In genomic region chr3:169998668-169999131, GRCh38 we compare ENCODE assay signal across 8 cellular contexts. TPM values are rescaled to one million over a fixed set of nuclear protein-coding genes. Genes with fewer than 3 reads are reported as not detected.
DNase-seq lines count a peak whose midpoint lies in the region; ATAC-seq and TF ChIP-seq lines count a peak whose summit lies in the region.
"Had no signal": no experiment of that assay in that cellular context is flagged by ENCODE, and none has a peak within 500 bp of the region (broad histone marks: within the 10 kb centered on the region; RNA-seq: fewer than 3 reads in every experiment).

No MANE protein-coding gene starts in this region.

- no peaks in the 10 kb centered on the region; the same call in 1 of the 2 replicates for H3K27me3 Mint-ChIP-seq in WTC11 (ENCODE audit: low read depth)

- no peak overlapping the region for H3K27ac Mint-ChIP-seq in WTC11

- no peaks in the 10 kb centered on the region for H3K79me2 ChIP-seq in osteoblast (ENCODE audit: insufficient read depth, low read length)

- no peaks in the 10 kb centered on the region for H4K20me1 ChIP-seq in osteoblast (ENCODE audit: insufficient read depth, low read length)

- H3K9me3 Mint-ChIP-seq in WTC11: no peaks in the 10 kb centered on the region

- H3K36me3 Mint-ChIP-seq in WTC11: no peaks in the 10 kb centered on the region; the same call in 1 of the 2 replicates

- H3K4me1 ChIP-seq in osteoblast (ENCODE audit: insufficient read depth, low read length): peaks cover 7% of the 10 kb centered on the region

- H3K36me3 ChIP-seq in osteoblast (ENCODE audit: insufficient read depth, low read length): peaks cover 16% of the 10 kb centered on the region

- peak overlapping the region; percentile 58 for H3K27ac ChIP-seq in osteoblast (ENCODE audit: low read depth, low read length)

- no peak for DNase-seq in WTC11 (ENCODE audit: low spot score)
- peak; percentile 58 for DNase-seq in osteoblast (ENCODE audit: insufficient read length, low spot score, missing footprints)
- DNase-seq in COLO668 (lab: John Stamatoyannopoulos, UW; ENCODE audit: unreplicated experiment): no peak
- DNase-seq in effector CD8-positive, alpha-beta T cell (lab: John Stamatoyannopoulos, UW): no peak
- DNase-seq in NCI-H82 treated with DMSO at 0.1 percent for 48 hours (lab: John Stamatoyannopoulos, UW; ENCODE audit: unreplicated experiment): no peak
- DNase-seq: activated CD4-positive, alpha-beta T cell treated with anti-CD3 and anti-CD28 coated beads, Interleukin-2, amount 50 U/mL, for 4 hours had no signal

- POLR2A ChIA-PET in WTC11 (lab: Charles Lee): no interaction called here

- no peaks in the 10 kb centered on the region for H3K9me3 ChIP-seq in osteoblast (ENCODE audit: low read depth, low read length)

- no peak for TF ChIP-seq CTCF in WTC11 (IDR thresholded peaks at IDR 0.05)
- TF ChIP-seq CTCF in osteoblast (IDR thresholded peaks at IDR 0.05; ENCODE audit: extremely low read depth, low read depth, low read length): no peak

- H2AFZ ChIP-seq in osteoblast (ENCODE audit: low read length): no peak overlapping the region

- H3K4me1 Mint-ChIP-seq in WTC11: no peaks in the 10 kb centered on the region

- CTCF ChIA-PET in WTC11 (lab: Charles Lee): no interaction called here

- peak overlapping the region; percentile 3 for H3K4me2 ChIP-seq in osteoblast (ENCODE audit: insufficient read depth, low read length)

- no peak overlapping the region for H3K4me3 Mint-ChIP-seq in WTC11

- no peaks in the 10 kb centered on the region for H3K27me3 ChIP-seq in osteoblast (ENCODE audit: insufficient read depth, low read length)

- ATAC-seq in GM19025 (IDR thresholded peaks at IDR 0.05; ENCODE audit: low read depth, unreplicated experiment) (peak; percentile 20), HG02885 (IDR thresholded peaks at IDR 0.05; ENCODE audit: poor library complexity, unreplicated experiment) (peak; percentile 21), WTC11 (no peak)

- H3K4me3 ChIP-seq in osteoblast (ENCODE audit: insufficient read depth, low read length): no peak overlapping the region

TF ChIP-seq in WTC11, 78 proteins besides CTCF, POLR2A, EP300 and RAD21:
- TF ChIP-seq GABPB1 (CRISPR knock-in tag; IDR thresholded peaks at IDR 0.05) (peak; percentile 48; the same call in 1 of the 2 replicates), ZNF281 (CRISPR knock-in tag; IDR thresholded peaks at IDR 0.05) (no peak), SP1 (CRISPR knock-in tag; conservative IDR thresholded peaks at IDR 0.05) (no peak)

RNA-seq across cellular contexts. Expression of gene SEC62, which starts 32.1 kb away (rescaled TPM):
- total RNA-seq in WTC11 (2021) (51.2 to 61.0 TPM (median 52.5 TPM) in 3 replicates), osteoblast (31.5 and 34.2 TPM in 2 replicates)

RNA-seq across cellular contexts. Expression of gene GPR160, which starts 39.1 kb away (rescaled TPM):
- total RNA-seq in WTC11 (2021) (28.9 to 33.3 TPM (median 32.2 TPM) in 3 replicates), osteoblast (0.29 TPM in 1 of 2 replicates, not detected in the other)

Comparison
In these comparisons a context has a peak if more than half of its experiments do, and no peak if none do; other contexts are left out.
1. RNA of gene GPR160, which starts 39.1 kb away (total RNA-seq): 28.9 to 33.3 TPM in WTC11; 0.29 TPM in osteoblast; every median in the first group is over 10 times any median in the second.